Comparison of ENCODE assay signal across 8 cellular contexts in the genomic region with DNA sequence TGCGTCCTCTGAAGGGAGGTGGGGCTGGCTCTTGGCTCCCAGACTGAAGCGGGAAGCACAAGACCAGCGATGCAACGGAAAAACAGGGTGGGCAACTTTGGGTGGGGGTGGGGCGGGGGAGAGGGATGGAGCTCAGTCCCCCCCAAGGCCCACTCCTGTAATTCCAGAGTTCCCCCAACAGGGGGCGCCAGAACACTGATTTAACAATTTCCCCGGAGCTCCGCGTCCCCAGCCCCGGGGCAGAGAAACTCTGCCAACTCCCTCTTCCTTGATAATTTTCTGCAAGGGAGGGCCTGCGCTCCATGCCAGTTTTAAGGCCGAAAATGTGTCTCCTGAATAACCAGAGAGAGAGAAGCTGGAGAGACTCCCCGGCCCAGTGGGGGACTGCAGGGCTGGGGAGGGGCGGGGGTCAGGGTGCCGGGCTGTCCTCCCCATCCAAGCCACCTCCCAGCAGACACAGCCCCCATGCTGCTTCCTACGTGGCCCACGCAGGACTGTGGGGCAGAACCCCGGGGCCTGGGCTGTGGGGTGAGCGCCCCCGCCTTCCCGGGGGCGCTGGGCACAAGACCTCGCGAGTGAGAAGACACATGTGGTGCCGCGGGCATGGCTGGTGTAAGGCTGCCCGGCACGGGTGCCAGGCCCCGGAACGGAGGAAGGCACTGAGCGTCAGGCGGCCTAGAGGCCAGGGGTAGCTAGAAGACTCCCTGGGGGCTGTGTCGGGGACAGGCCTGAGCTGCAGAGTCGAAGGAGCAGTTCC. TPM values are rescaled to one million over a fixed set of nuclear protein-coding genes. Genes with fewer than 3 reads are reported as not detected.
DNase-seq lines count a peak whose midpoint lies in the region; ATAC-seq and TF ChIP-seq lines count a peak whose summit lies in the region.

No MANE protein-coding gene starts in this region.

- no peak for TF ChIP-seq POLR2A in stomach (IDR thresholded peaks at IDR 0.05)

- H3K9me2 ChIP-seq in GM23248 (ENCODE audit: insufficient read depth), result no peaks in the 10 kb centered on the region

- 36 to 42% methylated on average over 34 of the region's 34 CpGs for WGBS in GM23248 (ENCODE audit: low coverage in 1 of 2, low lambda C conversion rate in 2 of 2, missing lambda C conversion rate in 2 of 2), 2 experiments
- WGBS in stomach, 5 donors, result 44 to 53% (median 48%) methylated on average over 23 to 34 of the region's 34 CpGs

- no peak for TF ChIP-seq EP300 in stomach (IDR thresholded peaks at IDR 0.05)

- no peaks in the 10 kb centered on the region for H3K27me3 Mint-ChIP-seq in neural crest cell (ENCODE audit: low read depth)

- intact Hi-C loops in stomach (cut with DNase I; ENCODE audit: low total_unique reads), result loop anchor here (5.0 to 10.0 kb wide), 3 partner anchors 70 to 253 kb away; partner anchors contain the start of gene CACNA1S

- in situ Hi-C loops in GM23248 (cut with MboI), result no loop called here

- H2AFZ ChIP-seq in GM23248, result no peak overlapping the region

- H4K20me1 ChIP-seq in GM23248 (ENCODE audit: insufficient read depth), result no peaks in the 10 kb centered on the region

- H3K27me3 ChIP-seq in GM23248 (replicated peaks; ENCODE audit: insufficient read depth) (no peaks in the 10 kb centered on the region), stomach (no peaks in the 10 kb centered on the region)

- peaks cover 2% of the 10 kb centered on the region for H3K36me3 Mint-ChIP-seq in neural crest cell (ENCODE audit: low read depth)

- TF ChIP-seq CTCF in AG10803 (conservative IDR thresholded peaks at IDR 0.05; ENCODE audit: low read length), result peak; percentile 65
- TF ChIP-seq CTCF in neural crest cell (conservative IDR thresholded peaks at IDR 0.05), result peak; percentile 97
- TF ChIP-seq CTCF in stomach (IDR thresholded peaks at IDR 0.05), result peak in 4 of 7 experiments; percentile 54 to 97 (median 94)

- H3F3A ChIP-seq in GM23248 (ENCODE audit: insufficient read depth), result no peaks in the 10 kb centered on the region

- no peaks in the 10 kb centered on the region for H3K4me1 ChIP-seq in GM23248 (ENCODE audit: insufficient read depth)
- H3K4me1 ChIP-seq in stomach, result peaks cover 0 to 17% (median 13%) of the 10 kb centered on the region in 4 donors

- no peak overlapping the region for H3K27ac Mint-ChIP-seq in neural crest cell (ENCODE audit: unreplicated experiment)

- no peak overlapping the region for H3K4me2 ChIP-seq in GM23248 (ENCODE audit: unreplicated experiment)

- H3K27ac ChIP-seq in GM23248, result no peak overlapping the region
- no peak overlapping the region for H3K27ac ChIP-seq in stomach

- H3K79me2 ChIP-seq in GM23248 (ENCODE audit: insufficient read depth), result no peaks in the 10 kb centered on the region

- no peak overlapping the region for H3K4me3 ChIP-seq in AG10803 (ENCODE audit: low read length)
- H3K4me3 ChIP-seq in GM23248, result no peak overlapping the region
- H3K4me3 ChIP-seq in stomach, result no peak overlapping the region

- H3K9ac ChIP-seq in GM23248, result no peak overlapping the region

- no peaks in the 10 kb centered on the region for H3K9me3 ChIP-seq in GM23248 (ENCODE audit: low read depth)
- no peaks in the 10 kb centered on the region for H3K9me3 ChIP-seq in stomach

- no peak for ATAC-seq in HG03432 (IDR thresholded peaks at IDR 0.05; ENCODE audit: unreplicated experiment)

- H3K4me1 Mint-ChIP-seq in neural crest cell, result peaks cover 9% of the 10 kb centered on the region

- H3K4me3 Mint-ChIP-seq in neural crest cell, result no peak overlapping the region

- H3K36me3 ChIP-seq in GM23248 (ENCODE audit: low read depth) (no peaks in the 10 kb centered on the region), stomach (peaks cover 0 to 16% (median 5%) of the 10 kb centered on the region in 4 donors)

- DNase-seq in AG10803 (ENCODE audit: low read depth) (peak; percentile 44), GM23248 (peak; percentile 59), NOMO-1 treated with DMSO at 0.1 percent for 48 hours (lab: John Stamatoyannopoulos, UW; ENCODE audit: unreplicated experiment) (peak; percentile 23), activated T-cell treated with anti-CD3 and anti-CD28 coated beads for 24 hours (ENCODE audit: low read depth) (peak; percentile 38), fibroblast of gingiva (ENCODE audit: low read depth) (peak; percentile 23), neural crest cell (ENCODE audit: low read depth, low spot score) (peak; percentile 83), stomach (peak; percentile 70)

- no peaks in the 10 kb centered on the region for H3K9me3 Mint-ChIP-seq in neural crest cell

RNA-seq across cellular contexts. Expression of gene KIF21B, which starts 51.4 kb away (rescaled TPM):
- total RNA-seq in GM23248 (2014; rRNA removed; shearing (Covaris generic)), result under 0.01 TPM in 1 of 2 replicates, not detected in the other
- 0.03 and 0.04 TPM in 2 replicates for polyA plus RNA-seq in GM23248 (2016; fragmentation: Nextera tagmentation; extraction: Ambion mirVana)
- 28.1 and 28.9 TPM in 2 replicates for total RNA-seq in neural crest cell
- 1 to 10 TPM; 2.0 to 8.8 (median 3.2) TPM for total RNA-seq in stomach
- under 1 TPM; 0.30 to 0.68 (median 0.31) TPM for polyA plus RNA-seq in stomach

Comparison
In these comparisons a context has a peak if more than half of its experiments do, and no peak if none do; other contexts are left out.
1. DNase-seq: peak in every context shown above with its lines; median percentile 83 in neural crest cell; 70 in stomach; 59 in GM23248; 44 in AG10803; 38 in activated T-cell treated with anti-CD3 and anti-CD28 coated beads for 24 hours; 23 in NOMO-1 treated with DMSO at 0.1 percent for 48 hours; 23 in fibroblast of gingiva.